26 cellular contexts compared by ENCODE assay signal in genomic region chr3:72727207-72727606, GRCh38.
DNase-seq lines count a peak whose midpoint lies in the region; ATAC-seq and TF ChIP-seq lines count a peak whose summit lies in the region.
"Had no signal": no experiment of that assay in that cellular context is flagged by ENCODE, and none has a peak within 500 bp of the region (broad histone marks: within the 10 kb centered on the region; RNA-seq: fewer than 3 reads in every experiment).

No MANE protein-coding gene starts in this region.

- CTCF ChIA-PET in mammary epithelial cell (lab: Charles Lee; ENCODE audit: low non-redundant PET): no interaction called here

- no peak overlapping the region for H3K4me2 ChIP-seq in mammary epithelial cell (ENCODE audit: insufficient read depth, low read depth, low read length)

- H3K27me3 Mint-ChIP-seq in nephron (ENCODE audit: low read depth): peaks cover 34% of the 10 kb centered on the region

- WGBS in mammary epithelial cell (ENCODE audit: low coverage, missing lambda C conversion rate): 4% methylated on average over 5 of the region's 7 CpGs
- 40 to 53% (median 49%) methylated on average over 7 of the region's 7 CpGs for WGBS in heart left ventricle, 4 donors

- H3K9ac ChIP-seq in mammary epithelial cell (ENCODE audit: insufficient read depth, low read length): no peak overlapping the region

- H3K4me3 Mint-ChIP-seq in nephron: peak overlapping the region in 1 of 3 experiments; percentile 32
- H3K4me3 Mint-ChIP-seq: CD8-positive, alpha-beta memory T cell; H9 had no signal

- H3K27me3 ChIP-seq in breast epithelium (no peaks in the 10 kb centered on the region), mammary epithelial cell (ENCODE audit: insufficient read depth, low read length) (no peaks in the 10 kb centered on the region), heart left ventricle (no peaks in the 10 kb centered on the region)
- H3K27me3 ChIP-seq: BE2C had no signal

- H2AFZ ChIP-seq in mammary epithelial cell (ENCODE audit: low read depth, low read length): no peak overlapping the region

- H3K36me3 ChIP-seq in breast epithelium: no peaks in the 10 kb centered on the region
- no peaks in the 10 kb centered on the region for H3K36me3 ChIP-seq in mammary epithelial cell (ENCODE audit: insufficient read depth, low read length)
- H3K36me3 ChIP-seq in heart left ventricle: no peaks in the 10 kb centered on the region
- H3K36me3 ChIP-seq: BE2C had no signal

- H3K27ac Mint-ChIP-seq in nephron: peak overlapping the region in 2 of 3 experiments; percentile 67 to 79
- H3K27ac Mint-ChIP-seq: CD8-positive, alpha-beta memory T cell had no signal

- TF ChIP-seq POLR2A in breast epithelium (IDR thresholded peaks at IDR 0.05) (no peak), heart left ventricle (IDR thresholded peaks at IDR 0.05) (no peak)

- no peak overlapping the region for H3K4me3 ChIP-seq in breast epithelium
- no peak overlapping the region for H3K4me3 ChIP-seq in mammary epithelial cell (replicated peaks in 1 of 3; ENCODE audit: insufficient read depth in 1 of 3, low read depth in 2 of 3, low read length in 3 of 3)
- no peak overlapping the region for H3K4me3 ChIP-seq in heart left ventricle

- no peaks in the 10 kb centered on the region for H4K20me1 ChIP-seq in mammary epithelial cell (ENCODE audit: insufficient read depth, low read length)

- DNase-seq in breast epithelium (ENCODE audit: low spot score in 2 of 2) (peak in 1 of 2 donors; percentile 36), mammary epithelial cell (no peak), fibroblast of peridontal ligament (ENCODE audit: extremely low read depth) (peak; percentile 11), heart left ventricle (no peak), NCI-H2107 treated with DMSO at 0.1 percent for 48 hours (lab: John Stamatoyannopoulos, UW; ENCODE audit: unreplicated experiment) (no peak), EL (no peak)
- DNase-seq: 8988T; ACHN; BE2C; Calu3; CD8-positive, alpha-beta memory T cell; DMS79 treated with DMSO at 0.1 percent for 48 hours; H9; MV-4-11; NCI-H1105; NCI-H1436 treated with DMSO at 0.1 percent for 48 hours; NCI-H1930; NCI-H2107; NCI-H446; NCI-H526; NCI-H82; NK-92 treated with Interleukin-12 subunit alpha and Interleukin-12 subunit beta, amount 100 ng/mL, for 24 hours; PC-3 had no signal

- H3K27ac ChIP-seq in breast epithelium (peak overlapping the region; percentile 3 to 48), mammary epithelial cell (ENCODE audit: insufficient read depth, low read depth, low read length) (no peak overlapping the region), heart left ventricle (no peak overlapping the region)

- H3K9me3 ChIP-seq in breast epithelium (no peaks in the 10 kb centered on the region), mammary epithelial cell (replicated peaks; ENCODE audit: insufficient read depth, low read length) (no peaks in the 10 kb centered on the region), heart left ventricle (peaks cover 0 to 4% (median 0%) of the 10 kb centered on the region in 12 donors)
- H3K9me3 ChIP-seq: BE2C had no signal

- intact Hi-C loops in breast epithelium (cut with DNase I; ENCODE audit: low total_unique reads) (no loop called here), mammary epithelial cell (cut with micrococcal nuclease) (no loop called here), heart left ventricle (cut with DNase I) (no loop called here)

- peaks cover 24% of the 10 kb centered on the region for H3K4me1 Mint-ChIP-seq in nephron
- H3K4me1 Mint-ChIP-seq: CD8-positive, alpha-beta memory T cell had no signal

- no peaks in the 10 kb centered on the region for H3K79me2 ChIP-seq in mammary epithelial cell (ENCODE audit: insufficient read depth, low read length)

- no peaks in the 10 kb centered on the region for H3K9me3 Mint-ChIP-seq in nephron

- BruUV-seq in mammary epithelial cell (replicated peaks; lab: Mats Ljungman, UMichigan): no TSS peak

- no peaks in the 10 kb centered on the region for H3K4me1 ChIP-seq in breast epithelium
- H3K4me1 ChIP-seq in mammary epithelial cell (ENCODE audit: insufficient read depth, low read length): peaks cover 12% of the 10 kb centered on the region
- peaks cover 0 to 7% (median 0%) of the 10 kb centered on the region in 12 donors for H3K4me1 ChIP-seq in heart left ventricle

- dilution Hi-C loops in mammary epithelial cell (cut with HindIII; ENCODE audit: low sequenced_read_pairs): no loop called here

- ATAC-seq in HG03439 (IDR thresholded peaks at IDR 0.05; ENCODE audit: unreplicated experiment): no peak
- ATAC-seq in heart left ventricle: no peak
- ATAC-seq: PC-3 had no signal

- in situ Hi-C loops in mammary epithelial cell (cut with MboI; ENCODE audit: low sequenced_read_pairs in 2 of 2): no loop called here

- TF ChIP-seq CTCF in breast epithelium (IDR thresholded peaks at IDR 0.05) (no peak), mammary epithelial cell (conservative IDR thresholded peaks at IDR 0.05 in 1 of 2, IDR thresholded peaks at IDR 0.05 in 1 of 2; ENCODE audit: extremely low read depth in 1 of 2, insufficient read depth in 1 of 2, low read depth in 1 of 2, low read length in 2 of 2) (no peak), nephron (IDR thresholded peaks at IDR 0.05; ENCODE audit: unreplicated experiment in 3 of 3) (no peak), heart left ventricle (IDR thresholded peaks at IDR 0.05) (no peak)

- H3K36me3 Mint-ChIP-seq in nephron (ENCODE audit: low read depth): no peaks in the 10 kb centered on the region
- H3K36me3 Mint-ChIP-seq: CD14-positive monocyte had no signal

Comparison
In these comparisons a context has a peak if more than half of its experiments do, and no peak if none do; other contexts are left out.
1. H3K27ac ChIP-seq: peak in breast epithelium (2 of 2); none in mammary epithelial cell (single experiment) and heart left ventricle (0 of 12).